In the genomic region with DNA sequence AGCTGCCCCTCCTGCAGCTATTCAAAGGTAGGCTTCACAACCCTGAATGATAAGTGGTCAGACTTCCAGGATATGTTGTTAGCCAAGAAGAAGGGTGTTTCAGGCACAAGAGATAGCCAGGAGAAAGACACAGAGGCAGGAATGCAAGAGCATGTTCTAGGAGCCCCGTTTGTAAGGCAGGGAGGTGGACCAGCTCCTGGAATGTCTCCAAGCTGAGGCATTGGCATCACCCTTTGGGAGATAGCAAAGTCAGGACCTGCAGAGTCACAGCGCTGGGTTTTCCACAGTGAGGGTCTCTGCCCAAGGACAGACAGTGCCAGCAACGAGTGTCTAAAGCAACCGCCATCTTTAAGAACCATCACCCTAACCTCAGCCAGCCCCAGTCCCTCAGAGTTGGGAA, we compare ENCODE assay signal across 21 cellular contexts.
"Had no signal": no experiment of that assay in that cellular context is flagged by ENCODE, and none has a peak within 500 bp of the region (broad histone marks: within the 10 kb centered on the region; RNA-seq: fewer than 3 reads in every experiment).

No MANE protein-coding gene starts in this region.

- H3K9me3 Mint-ChIP-seq: activated CD4-positive, alpha-beta T cell treated with anti-CD3 and anti-CD28 coated beads, Interleukin-2, amount 10 ng/mL, durations not matched to agents 7 days and 5 days; activated naive CD8-positive, alpha-beta T cell treated with anti-CD3 and anti-CD28 coated beads, Interleukin-2, amount 10 ng/mL, durations not matched to agents 7 days and 5 days; central memory CD8-positive, alpha-beta T cell; memory B cell; stimulated activated effector memory CD8-positive, alpha-beta T cell treated with anti-CD3 and anti-CD28 coated beads, Interleukin-12 subunit alpha, Interleukin-12 subunit beta, amount 100 ng/mL, for 72 hours had no signal

- H3K36me3 ChIP-seq: breast epithelium, colonic mucosa, heart left ventricle, ovary, stomach, upper lobe of left lung, WERI-Rb-1 had no signal

- H3K4me3 ChIP-seq: breast epithelium, colonic mucosa, heart left ventricle, ovary, psoas muscle, stomach, upper lobe of left lung had no signal

- DNase-seq: activated CD4-positive, alpha-beta T cell treated with anti-CD3 and anti-CD28 coated beads, Interleukin-2, amount 10 ng/mL, durations not matched to agents 7 days and 5 days; activated CD4-positive, CD25-positive, alpha-beta regulatory T cell treated with anti-CD3 and anti-CD28 coated beads, Interleukin-2, amount 50 U/mL, for 72 hours; activated CD8-positive, alpha-beta T cell treated with anti-CD3 and anti-CD28 coated beads, Interleukin-2, amount 10 ng/mL, durations not matched to agents 7 days and 5 days; activated naive CD4-positive, alpha-beta T cell treated with Interleukin-2 at 50 U/mL for 16 hours; activated naive CD8-positive, alpha-beta T cell treated with anti-CD3 and anti-CD28 coated beads, Interleukin-2, amount 10 ng/mL, durations not matched to agents 7 days and 5 days; activated T-cell treated with anti-CD3 and anti-CD28 coated beads, Interleukin-2, amount 50 U/mL, for 48 hours; amniotic stem cell; colonic mucosa; left cardiac atrium; ovary; psoas muscle; stimulated activated CD4-positive, alpha-beta T cell treated with anti-CD3 and anti-CD28 coated beads, Interleukin-1b, Interleukin-23, amount 100 ng/mL, for 48 hours; stomach; T-helper 1 cell; upper lobe of left lung; WERI-Rb-1 had no signal

- H3K27me3 ChIP-seq: breast epithelium, colonic mucosa, heart left ventricle, ovary, stomach, upper lobe of left lung had no signal

- H3K9me3 ChIP-seq: breast epithelium, colonic mucosa, heart left ventricle, ovary, psoas muscle, stomach, upper lobe of left lung had no signal

- H3K4me1 ChIP-seq: breast epithelium, psoas muscle had no signal

- H3K27ac ChIP-seq: breast epithelium, colonic mucosa, ovary, psoas muscle, WERI-Rb-1 had no signal

- H3K27ac Mint-ChIP-seq: activated CD4-positive, alpha-beta T cell treated with anti-CD3 and anti-CD28 coated beads, Interleukin-2, amount 10 ng/mL, durations not matched to agents 7 days and 5 days; activated CD8-positive, alpha-beta T cell treated with anti-CD3 and anti-CD28 coated beads, Interleukin-2, amount 10 ng/mL, durations not matched to agents 7 days and 5 days; activated naive CD8-positive, alpha-beta T cell treated with anti-CD3 and anti-CD28 coated beads, Interleukin-2, amount 10 ng/mL, durations not matched to agents 7 days and 5 days; memory B cell; stimulated activated effector memory CD8-positive, alpha-beta T cell treated with anti-CD3 and anti-CD28 coated beads, Interleukin-12 subunit alpha, Interleukin-12 subunit beta, amount 100 ng/mL, for 72 hours had no signal

- H3K4me1 Mint-ChIP-seq: activated CD4-positive, alpha-beta T cell treated with anti-CD3 and anti-CD28 coated beads, Interleukin-2, amount 10 ng/mL, durations not matched to agents 7 days and 5 days; activated naive CD8-positive, alpha-beta T cell treated with anti-CD3 and anti-CD28 coated beads, Interleukin-2, amount 10 ng/mL, durations not matched to agents 7 days and 5 days; central memory CD8-positive, alpha-beta T cell; memory B cell had no signal

- ATAC-seq: activated CD8-positive, alpha-beta T cell treated with anti-CD3 and anti-CD28 coated beads, Interleukin-2, amount 10 ng/mL, durations not matched to agents 7 days and 5 days; psoas muscle; stimulated activated effector memory CD8-positive, alpha-beta T cell treated with anti-CD3 and anti-CD28 coated beads, Interleukin-12 subunit alpha, Interleukin-12 subunit beta, amount 100 ng/mL, for 72 hours had no signal

- H3K36me3 Mint-ChIP-seq: activated naive CD8-positive, alpha-beta T cell treated with anti-CD3 and anti-CD28 coated beads, Interleukin-2, amount 10 ng/mL, durations not matched to agents 7 days and 5 days; memory B cell; stimulated activated effector memory CD8-positive, alpha-beta T cell treated with anti-CD3 and anti-CD28 coated beads, Interleukin-12 subunit alpha, Interleukin-12 subunit beta, amount 100 ng/mL, for 72 hours had no signal

- H3K4me3 Mint-ChIP-seq: activated CD4-positive, alpha-beta T cell treated with anti-CD3 and anti-CD28 coated beads, Interleukin-2, amount 10 ng/mL, durations not matched to agents 7 days and 5 days; activated CD8-positive, alpha-beta T cell treated with anti-CD3 and anti-CD28 coated beads, Interleukin-2, amount 10 ng/mL, durations not matched to agents 7 days and 5 days; activated naive CD8-positive, alpha-beta T cell treated with anti-CD3 and anti-CD28 coated beads, Interleukin-2, amount 10 ng/mL, durations not matched to agents 7 days and 5 days; central memory CD8-positive, alpha-beta T cell; memory B cell; stimulated activated effector memory CD8-positive, alpha-beta T cell treated with anti-CD3 and anti-CD28 coated beads, Interleukin-12 subunit alpha, Interleukin-12 subunit beta, amount 100 ng/mL, for 72 hours had no signal
